20 cellular contexts compared by ENCODE assay signal in genomic region chr13:92512852-92513251, GRCh38.
"Had no signal": no experiment of that assay in that cellular context is flagged by ENCODE, and none has a peak within 500 bp of the region (broad histone marks: within the 10 kb centered on the region; RNA-seq: fewer than 3 reads in every experiment).

No MANE protein-coding gene starts in this region.

- H3K4me3 ChIP-seq: coronary artery, esophagus squamous epithelium, gastroesophageal sphincter, heart right ventricle, left lung, prostate gland, transverse colon had no signal

- H3K36me3 ChIP-seq: esophagus squamous epithelium, gastroesophageal sphincter, heart right ventricle, left lung, prostate gland, transverse colon had no signal

- DNase-seq: activated CD4-positive, alpha-beta memory T cell treated with anti-CD3 and anti-CD28 coated beads for 36 hours; activated CD4-positive, alpha-beta T cell treated with anti-CD3 and anti-CD28 coated beads for 4 hours; activated CD4-positive, CD25-positive, alpha-beta regulatory T cell; activated effector memory CD4-positive, alpha-beta T cell treated with Interleukin-2 at 50 U/mL for 16 hours; activated naive CD4-positive, alpha-beta T cell treated with anti-CD3 and anti-CD28 coated beads for 36 hours; activated naive CD8-positive, alpha-beta T cell treated with anti-CD3 and anti-CD28 coated beads, Interleukin-2, amount 10 ng/mL, durations not matched to agents 7 days and 5 days; activated T-cell treated with anti-CD3 and anti-CD28 coated beads, Interleukin-2, amount 50 U/mL, for 72 hours; amniotic stem cell; esophagus squamous epithelium; heart right ventricle; naive thymus-derived CD4-positive, alpha-beta T cell; stimulated activated CD4-positive, alpha-beta T cell treated with anti-CD3 and anti-CD28 coated beads, Interleukin-2, amount 100 ng/mL, for 48 hours; stimulated activated CD8-positive, alpha-beta memory T cell treated with anti-CD3 and anti-CD28 coated beads, Interleukin-4, amount 100 ng/mL, for 48 hours; stimulated activated naive B cell treated with anti-CD40 and anti-IgM and Interleukin-4, amounts not matched to agents 10 μg/mL and 1 μg/mL and 100 μg/mL, for 72 hours; T1000; transverse colon had no signal

- ATAC-seq: activated T-cell treated with anti-CD3 and anti-CD28 coated beads, Interleukin-2, amount 50 U/mL, for 72 hours; gastroesophageal sphincter; heart right ventricle; left lung; naive thymus-derived CD4-positive, alpha-beta T cell; stimulated activated naive B cell treated with anti-CD40 and anti-IgM and Interleukin-4, amounts not matched to agents 10 μg/mL and 1 μg/mL and 100 μg/mL, for 72 hours had no signal

- H3K27ac ChIP-seq: coronary artery, esophagus squamous epithelium, gastroesophageal sphincter, heart right ventricle, left lung, prostate gland, transverse colon had no signal

- H3K9me3 ChIP-seq: prostate gland, transverse colon had no signal

- H3K27me3 ChIP-seq: esophagus squamous epithelium, gastroesophageal sphincter, heart right ventricle, left lung, transverse colon had no signal

- H3K4me1 ChIP-seq: esophagus squamous epithelium, gastroesophageal sphincter, heart right ventricle, left lung, prostate gland, transverse colon had no signal
